ENCODE assay signal across 8 cellular contexts in genomic region chr6:42043787-42044475, GRCh38. TPM values are rescaled to one million over a fixed set of nuclear protein-coding genes. Genes with fewer than 3 reads are reported as not detected.
DNase-seq lines count a peak whose midpoint lies in the region; ATAC-seq, FAIRE-seq and TF ChIP-seq lines count a peak whose summit lies in the region.

No MANE protein-coding gene starts in this region.

- H3K36me3 ChIP-seq in left lung: no peaks in the 10 kb centered on the region

- H3K4me1 ChIP-seq in left lung: peaks cover 50 to 90% of the 10 kb centered on the region in 2 donors

- peak; percentile 95 to 97 for TF ChIP-seq CTCF in left lung (IDR thresholded peaks at IDR 0.05)

- no peaks in the 10 kb centered on the region for H3K27me3 ChIP-seq in left lung

- H3K27ac ChIP-seq in left lung: peak overlapping the region; percentile 91 to 96

- DNase-seq in GM12892 (ENCODE audit: insufficient read length) (peak; percentile 75), NCI-H526 (lab: John Stamatoyannopoulos, UW) (peak; percentile 73 to 85), cerebellar nuclear complex (lab: John Stamatoyannopoulos, UW) (peak; percentile 21 to 77), left lung (peak; percentile 90 to 94)
- peak; percentile 87 to 96 for DNase-seq in activated CD4-positive, alpha-beta T cell treated with anti-CD3 and anti-CD28 coated beads for 4 hours
- DNase-seq in stimulated activated CD4-positive, alpha-beta T cell treated with anti-CD3 and anti-CD28 coated beads, Interleukin-4, amount 100 ng/mL, for 1 hour: peak; percentile 93

- ATAC-seq in HG03378 (IDR thresholded peaks at IDR 0.05; ENCODE audit: unreplicated experiment) (peak; percentile 39), left lung (peak; percentile 77), HG02840 (IDR thresholded peaks at IDR 0.05; ENCODE audit: low FRiP score, unreplicated experiment) (no peak)

- peak; percentile 94 for FAIRE-seq in GM12892 (lab: Jason Lieb, UNC)

- no peaks in the 10 kb centered on the region for H3K9me3 ChIP-seq in left lung

- peak overlapping the region in 1 of 2 donors; percentile 21 for H3K4me3 ChIP-seq in left lung

- intact Hi-C loops in left lung (cut with DNase I): loop anchor here in 1 of 2 donors (5.0 kb wide), 1 partner anchor 107 kb away; no protein-coding TSS in a partner anchor

- no peak for TF ChIP-seq POLR2A in GM12892 (IDR thresholded peaks at IDR 0.05; ENCODE audit: low read depth, low read length)

RNA-seq across cellular contexts. Expression of gene TAF8, which starts 6.4 kb away (rescaled TPM):
- 11.4 TPM for polyA plus RNA-seq in GM12892 (2012; ENCODE audit: missing spikeins)
- 10 to 100 TPM; 27.5 to 32.0 TPM for total RNA-seq in left lung
